ENCODE assay signal across 3 cellular contexts in genomic region chr15:80339601-80340000, GRCh38.
"Had no signal": no experiment of that assay in that cellular context is flagged by ENCODE, and none has a peak within 500 bp of the region (broad histone marks: within the 10 kb centered on the region; RNA-seq: fewer than 3 reads in every experiment).

No MANE protein-coding gene starts in this region.

- ATAC-seq: GM12878 had no signal

- H3K4me3 ChIP-seq: GM12878 had no signal

- DNase-seq: GDM1, GF-D8 had no signal
